ENCODE assay signal across 13 cellular contexts in the genomic region with DNA sequence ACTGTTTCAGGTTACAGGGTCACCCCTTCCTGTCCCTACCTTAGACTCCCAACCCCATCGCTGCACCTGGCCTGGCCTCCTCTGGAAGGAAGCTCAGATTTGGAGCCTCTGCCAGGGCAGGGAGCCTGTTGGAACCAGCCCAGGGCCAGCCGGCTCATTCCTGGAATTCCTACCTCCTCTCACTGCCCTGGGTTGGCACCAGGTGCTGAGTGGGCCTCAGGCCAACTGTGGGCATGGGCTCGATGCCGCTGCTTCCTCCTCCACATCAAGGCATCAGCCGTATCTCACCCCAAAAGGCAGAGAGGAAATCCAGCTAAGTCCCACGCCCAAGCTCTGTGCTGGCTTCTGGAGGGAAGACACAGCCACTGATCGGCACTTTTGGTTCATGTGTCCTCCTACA. TPM values are rescaled to one million over a fixed set of nuclear protein-coding genes. Genes with fewer than 3 reads are reported as not detected.
DNase-seq lines count a peak whose midpoint lies in the region; ATAC-seq, FAIRE-seq and TF ChIP-seq lines count a peak whose summit lies in the region.
"Had no signal": no experiment of that assay in that cellular context is flagged by ENCODE, and none has a peak within 500 bp of the region (broad histone marks: within the 10 kb centered on the region; RNA-seq: fewer than 3 reads in every experiment).

No MANE protein-coding gene starts in this region.

- H3K9me3 Mint-ChIP-seq in MCF 10A (ENCODE audit: unreplicated experiment): no peaks in the 10 kb centered on the region

- peaks cover 24% of the 10 kb centered on the region for H3K4me1 Mint-ChIP-seq in MCF 10A (ENCODE audit: insufficient read depth, unreplicated experiment)

- H3K36me3 Mint-ChIP-seq in MCF 10A (ENCODE audit: insufficient read depth, unreplicated experiment): peaks cover 53% of the 10 kb centered on the region

- H3K36me3 ChIP-seq in liver (ENCODE audit: control insufficient read depth in 4 of 4, insufficient read depth in 3 of 4, low read depth in 1 of 4, low read length in 3 of 4) (peaks cover 0 to 12% (median 4%) of the 10 kb centered on the region in 4 donors), HepG2 (replicated peaks in 1 of 2; ENCODE audit: control insufficient read depth in 1 of 2, insufficient read depth in 2 of 2, low read length in 2 of 2) (0 out of 5 replicates have a peak, but pooled peaks cover 0 to 5% of the 10 kb centered on the region in 2 experiments)

- H4K20me1 ChIP-seq in HepG2 (ENCODE audit: insufficient read depth, low read length): no peaks in the 10 kb centered on the region

- intact Hi-C loops in HepG2 (cut with micrococcal nuclease; ENCODE audit: unreplicated experiment) (no loop called here), MCF 10A (cut with micrococcal nuclease) (no loop called here)

- H3K27me3 Mint-ChIP-seq in MCF 10A (ENCODE audit: insufficient read depth, unreplicated experiment): no peaks in the 10 kb centered on the region

- TF ChIP-seq CTCF in liver (IDR thresholded peaks at IDR 0.05; ENCODE audit: low read depth, low read length, missing input control) (no peak), HepG2 (CRISPR knock-in tag; IDR thresholded peaks at IDR 0.05) (no peak), MCF 10A (IDR thresholded peaks at IDR 0.05; ENCODE audit: unreplicated experiment) (no peak)

- H3K27ac Mint-ChIP-seq in MCF 10A (ENCODE audit: low read depth, unreplicated experiment): peak overlapping the region; percentile 86

- H3K4me3 Mint-ChIP-seq in MCF 10A (ENCODE audit: unreplicated experiment): no peak overlapping the region

- POLR2A ChIA-PET in HepG2 (lab: Yijun Ruan, JAX) (no interaction called here), MCF 10A (lab: Yijun Ruan, JAX) (interaction anchor here (0.8 to 1.2 kb wide), 3 partner anchors 12 to 34 kb away, joined by 3 to 5 read pairs (median 5); no protein-coding TSS in a partner anchor)

- TF ChIP-seq RAD21 in liver (IDR thresholded peaks at IDR 0.05) (peak; percentile 34 to 66), HepG2 (CRISPR knock-in tag; IDR thresholded peaks at IDR 0.05) (no peak)

- no peaks in the 10 kb centered on the region for H3K9me3 ChIP-seq in liver (ENCODE audit: control insufficient read depth in 4 of 4, low read length in 3 of 4)
- H3K9me3 ChIP-seq in HepG2 (ENCODE audit: low read length): no peaks in the 10 kb centered on the region

- peaks cover 6 to 17% (median 12%) of the 10 kb centered on the region in 4 donors for H3K4me1 ChIP-seq in liver (ENCODE audit: control insufficient read depth in 4 of 4, insufficient read depth in 4 of 4, low read length in 3 of 4)
- H3K4me1 ChIP-seq in HepG2 (ENCODE audit: insufficient read depth, low read length): no peaks in the 10 kb centered on the region

- H3K4me2 ChIP-seq in HepG2 (ENCODE audit: low read depth, low read length): no peak overlapping the region

- H2AFZ ChIP-seq in HepG2 (ENCODE audit: low read length): no peak overlapping the region

- H3K4me3 ChIP-seq in liver (ENCODE audit: low read depth in 1 of 3, low read length in 3 of 3): no peak overlapping the region
- H3K4me3 ChIP-seq in HepG2 (replicated peaks in 1 of 3; ENCODE audit: insufficient read depth in 1 of 3, low read depth in 2 of 3, low read length in 3 of 3): no peak overlapping the region

- no peak overlapping the region for H3K9ac ChIP-seq in liver (ENCODE audit: low read depth in 1 of 2, low read length in 2 of 2)
- no peak overlapping the region for H3K9ac ChIP-seq in HepG2 (ENCODE audit: insufficient read depth, low read depth, low read length)

- peak overlapping the region in 1 of 2 donors; percentile 40 for H3K27ac ChIP-seq in liver (ENCODE audit: low read depth in 1 of 2, low read length in 2 of 2)
- H3K27ac ChIP-seq in HepG2 (ENCODE audit: extremely low read length, insufficient read depth, low read length): no peak overlapping the region

- no peaks in the 10 kb centered on the region for H3K79me2 ChIP-seq in HepG2 (ENCODE audit: insufficient read depth, low read length)

- in situ Hi-C loops in HepG2 (cut with HindIII; ENCODE audit: extremely low pct_ligation_motif_present, low pct_unique_long_range_greater_than_20kb): no loop called here

- BruUV-seq in HepG2 (replicated peaks; lab: Mats Ljungman, UMichigan): no TSS peak
- BruUV-seq in MCF 10A (replicated peaks; lab: Mats Ljungman, UMichigan): no TSS peak

- WGBS in liver: 33% methylated on average over 7 of the region's 7 CpGs
- WGBS in HepG2 (ENCODE audit: low lambda C conversion rate): 100% methylated on average over 6 of the region's 7 CpGs

- TF ChIP-seq EP300 in HepG2 (IDR thresholded peaks at IDR 0.05; ENCODE audit: low read depth in 2 of 2, low read length in 2 of 2): no peak
- no peak for TF ChIP-seq EP300 in HepG2 (CRISPR knock-in tag; IDR thresholded peaks at IDR 0.05; ENCODE audit: borderline replicate concordance)

- DNase-seq in HepG2 (ENCODE audit: low spot score) (no peak), MCF 10A (ENCODE audit: unreplicated experiment) (peak; percentile 76), left lobe of liver (ENCODE audit: low spot score) (peak; percentile 86), ureter (ENCODE audit: low spot score) (peak; percentile 67), activated gamma-delta T cell (lab: John Stamatoyannopoulos, UW) (no peak), germinal center (ENCODE audit: low spot score) (no peak)
- DNase-seq: activated T-cell treated with anti-CD3 and anti-CD28 coated beads, Interleukin-2, amount 50 U/mL, for 1 hour; COR-L47; KBM-7 had no signal

- no peak for FAIRE-seq in HepG2 (lab: Jason Lieb, UNC)
- FAIRE-seq: endometrium, islet of Langerhans had no signal

- CTCF ChIA-PET in HepG2 (lab: Yijun Ruan, JAX; ENCODE audit: low intra/inter-chr PET ratio, low total read pairs): no interaction called here
- CTCF ChIA-PET in MCF 10A (lab: Yijun Ruan, JAX): interaction anchor here (0.8 to 1.4 kb wide), 3 partner anchors 23 to 95 kb away, joined by 3 to 9 read pairs (median 6); no protein-coding TSS in a partner anchor

- no peak for ATAC-seq in HepG2
- ATAC-seq in left lobe of liver: peak; percentile 79
- ATAC-seq in HG03571 (IDR thresholded peaks at IDR 0.05; ENCODE audit: unreplicated experiment): no peak

- H3K27me3 ChIP-seq in liver (ENCODE audit: control insufficient read depth in 4 of 4, insufficient read depth in 4 of 4, low read length in 3 of 4): no peaks in the 10 kb centered on the region
- no peaks in the 10 kb centered on the region for H3K27me3 ChIP-seq in HepG2 (ENCODE audit: control insufficient read depth in 1 of 2, insufficient read depth in 2 of 2, low read length in 2 of 2)

- TF ChIP-seq POLR2A in HepG2 (IDR thresholded peaks at IDR 0.05; ENCODE audit: insufficient read depth in 1 of 2, low read depth in 2 of 2, low read length in 2 of 2): no peak

TF ChIP-seq in liver, 16 proteins besides CTCF, POLR2A, EP300 and RAD21 (continues in another document):
- TF ChIP-seq YY1 (IDR thresholded peaks at IDR 0.05) (peak; percentile 30), FOXA2 (IDR thresholded peaks at IDR 0.05) (no peak)
- TF ChIP-seq, protein P1, sequence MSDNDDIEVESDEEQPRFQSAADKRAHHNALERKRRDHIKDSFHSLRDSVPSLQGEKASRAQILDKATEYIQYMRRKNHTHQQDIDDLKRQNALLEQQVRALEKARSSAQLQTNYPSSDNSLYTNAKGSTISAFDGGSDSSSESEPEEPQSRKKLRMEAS (IDR thresholded peaks at IDR 0.05): peak; percentile 59

RNA-seq across cellular contexts. Expression of a gene that starts 42.1 kb away (rescaled TPM):
- total RNA-seq in liver: 10 to 100 TPM in 1 of 2 donors, 1 to 10 TPM in 1; 2.3 to 34.2 TPM
- polyA plus RNA-seq in liver: 10 to 100 TPM in 1 of 2 donors, 1 to 10 TPM in 1; 3.8 to 19.0 TPM
- 7.4 and 8.2 TPM in 2 replicates for total RNA-seq in HepG2 (2016; rRNA removed; fragmentation: Illumina TruSeq; extraction: Trizol)
- 2.2 TPM in 2 replicates for total RNA-seq in HepG2 (2016; cell fraction: cytosol; rRNA removed; fragmentation: Illumina TruSeq; extraction: Trizol; ENCODE audit: low read depth)
- 6.6 and 8.0 TPM in 2 replicates for total RNA-seq in HepG2 (2016; cell fraction: insoluble cytoplasmic fraction; rRNA removed; fragmentation: Illumina TruSeq; extraction: Trizol)
- 4.1 and 4.3 TPM in 2 replicates for total RNA-seq in HepG2 (2016; cell fraction: membrane; rRNA removed; fragmentation: Illumina TruSeq; extraction: Trizol)
- 6.8 and 7.2 TPM in 2 replicates for total RNA-seq in HepG2 (2016; cell fraction: nucleus; rRNA removed; fragmentation: Illumina TruSeq; extraction: Trizol)
- 3.7 and 5.2 TPM in 2 replicates for polyA plus RNA-seq in HepG2 (2011; rRNA removed)
- 3.2 and 4.8 TPM in 2 replicates for polyA plus RNA-seq in HepG2 (2011; cell fraction: cytosol; rRNA removed)
- polyA plus RNA-seq in HepG2 (2011; cell fraction: nucleus; rRNA removed): 9.9 and 10.8 TPM in 2 replicates
- 2.3 and 3.1 TPM in 2 replicates for polyA plus RNA-seq in HepG2 (2012)
- 1.0 and 1.1 TPM in 2 replicates for polyA plus RNA-seq in HepG2 (2016; cell fraction: cytosol; fragmentation: Illumina TruSeq; extraction: Trizol; ENCODE audit: low read depth)
- 5.4 and 5.9 TPM in 2 replicates for polyA plus RNA-seq in HepG2 (2016; cell fraction: insoluble cytoplasmic fraction; fragmentation: Illumina TruSeq; extraction: Trizol; ENCODE audit: low read depth)
- polyA plus RNA-seq in HepG2 (2016; cell fraction: membrane; fragmentation: Illumina TruSeq; extraction: Trizol; ENCODE audit: low read depth): 1.7 and 2.0 TPM in 2 replicates
- 8.0 TPM in 2 replicates for polyA plus RNA-seq in HepG2 (2016; cell fraction: nucleus; fragmentation: Illumina TruSeq; extraction: Trizol; ENCODE audit: insufficient read depth, low read depth)
- 9.9 and 14.9 TPM in 2 replicates for polyA minus RNA-seq in HepG2 (2011; rRNA and poly(A)+ RNA removed; ENCODE audit: low replicate concordance)
- polyA minus RNA-seq in HepG2 (2011; cell fraction: cytosol; rRNA and poly(A)+ RNA removed): 3.3 and 4.0 TPM in 2 replicates
- 6.2 and 6.7 TPM in 2 replicates for polyA minus RNA-seq in HepG2 (2011; cell fraction: nucleus; rRNA and poly(A)+ RNA removed)
- total RNA-seq in MCF 10A (2022): 3.1 and 3.3 TPM in 2 replicates
- total RNA-seq in left lobe of liver: 6.7 TPM
- 12.3 TPM for total RNA-seq in ureter

Comparison
In these comparisons a context has a peak if more than half of its experiments do, and no peak if none do; other contexts are left out.
1. DNase-seq: peak in MCF 10A (single experiment), left lobe of liver (single experiment) and ureter (single experiment); none in HepG2 (single experiment), activated gamma-delta T cell (single experiment) and germinal center (single experiment).